In the genomic region with DNA sequence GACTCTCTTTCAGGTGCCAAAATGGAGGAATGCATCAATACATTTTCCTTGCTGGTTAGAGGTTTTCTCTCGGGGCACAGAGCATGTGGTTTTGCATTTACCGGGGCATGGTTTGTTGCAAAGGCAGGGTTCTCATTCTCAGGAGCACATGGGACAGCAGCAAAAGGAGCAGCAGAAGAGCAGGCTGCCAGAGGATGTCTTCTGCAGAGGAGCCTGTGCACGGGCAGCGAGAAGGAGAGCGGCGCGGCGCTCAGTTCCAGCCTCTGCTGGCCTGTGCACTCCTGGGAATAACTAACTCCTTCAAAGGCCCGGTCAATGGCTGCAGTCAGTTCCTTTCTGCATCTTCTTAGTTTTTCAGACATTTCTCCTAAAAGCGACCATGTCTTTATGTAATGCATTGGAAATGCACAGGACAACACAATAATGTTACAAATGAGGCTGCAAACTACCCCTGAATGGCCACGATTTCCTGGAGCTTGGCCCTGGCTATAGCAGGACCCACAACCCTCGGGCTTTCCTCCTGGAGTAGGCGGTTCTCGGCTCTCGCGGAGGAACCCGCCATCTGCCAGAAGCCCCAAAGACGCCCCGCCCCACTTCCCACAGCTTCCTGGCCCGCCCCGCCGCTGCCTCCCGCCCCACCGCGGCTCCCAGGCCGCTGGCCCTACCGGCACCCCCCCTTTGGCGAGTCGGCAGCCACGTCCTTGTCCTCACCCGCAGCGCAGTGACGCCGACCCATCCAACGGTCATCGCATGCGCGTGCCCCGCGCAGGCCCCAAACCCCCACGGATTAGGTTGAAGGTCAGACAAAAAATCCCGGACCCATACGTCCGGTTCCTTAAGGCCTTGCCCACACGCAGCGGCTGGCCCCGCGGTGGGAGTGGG, we compare ENCODE assay signal across 8 cellular contexts. TPM values are rescaled to one million over a fixed set of nuclear protein-coding genes. Genes with fewer than 3 reads are reported as not detected.
DNase-seq lines count a peak whose midpoint lies in the region; ATAC-seq and TF ChIP-seq lines count a peak whose summit lies in the region.

Gene C3orf62, minus strand, starts transcription at position 758 of the 882 bp plus-strand sequence. Its CDS starts 360 bp downstream, at position 398.

- DNase-seq in DMS 273 treated with DMSO at 0.1 percent for 48 hours (lab: John Stamatoyannopoulos, UW) (peak; percentile 52), amniotic epithelial cell (ENCODE audit: low read depth) (peak; percentile 77), left ventricle myocardium superior (peak; percentile 96), progenitor cell of endocrine pancreas (ENCODE audit: low spot score, unreplicated experiment) (peak; percentile 12), transverse colon (peak; percentile 92), KBM-7 (no peak)

- peak within 1 kb of the TSS; percentile 88 to 93 (median 92) for H3K27ac ChIP-seq in transverse colon

- peak within 1 kb of the TSS; percentile 64 for H3K4me3 Mint-ChIP-seq in progenitor cell of endocrine pancreas (ENCODE audit: low read depth)

- H3K27ac Mint-ChIP-seq in progenitor cell of endocrine pancreas: peak within 1 kb of the TSS; percentile 77

- H3K4me1 Mint-ChIP-seq in progenitor cell of endocrine pancreas (ENCODE audit: low read depth): no peaks in the 10 kb centered on the region

- peaks cover 0 to 43% (median 27%) of the 10 kb centered on the region in 4 donors for H3K4me1 ChIP-seq in transverse colon

- peak; percentile 52 for TF ChIP-seq POLR2A in transverse colon (IDR thresholded peaks at IDR 0.05)

- peaks cover 0 to 6% (median 3%) of the 10 kb centered on the region in 4 donors for H3K36me3 ChIP-seq in transverse colon

- TF ChIP-seq CTCF in progenitor cell of endocrine pancreas (IDR thresholded peaks at IDR 0.05; ENCODE audit: unreplicated experiment) (no peak), transverse colon (IDR thresholded peaks at IDR 0.05) (no peak)

- in situ Hi-C loops in transverse colon (cut with MboI; ENCODE audit: low pct_ligation_motif_present in 1 of 4, low pct_unique_long_range_greater_than_20kb in 1 of 4, low sequenced_read_pairs in 3 of 4): no loop called here
- in situ Hi-C loops in KBM-7 (cut with MboI; ENCODE audit: low pct_unique_long_range_greater_than_20kb, low sequenced_read_pairs): no loop called here

- peak; percentile 67 for ATAC-seq in HG02588 (IDR thresholded peaks at IDR 0.05; ENCODE audit: unreplicated experiment)
- ATAC-seq in left ventricle myocardium superior: peak; percentile 96

- peaks cover 20% of the 10 kb centered on the region for H3K36me3 Mint-ChIP-seq in progenitor cell of endocrine pancreas (ENCODE audit: insufficient read depth)

- H3K27me3 ChIP-seq in transverse colon: no peaks in the 10 kb centered on the region

- no peaks in the 10 kb centered on the region for H3K9me3 ChIP-seq in transverse colon

- no peaks in the 10 kb centered on the region for H3K9me3 Mint-ChIP-seq in progenitor cell of endocrine pancreas (ENCODE audit: low read depth)

- 13 to 34% methylated on average over 9 to 28 of the region's 48 CpGs for WGBS in transverse colon (ENCODE audit: low coverage in 1 of 2), 2 donors

- peak within 1 kb of the TSS; percentile 39 to 51 (median 46) for H3K4me3 ChIP-seq in transverse colon

- intact Hi-C loops in T-helper 1 cell treated with Interleukin-12 subunit alpha and Interleukin-12 subunit beta and Interleukin-4 antibody, amounts not matched to agents 30 ng/mL and 1 ng/mL, for 36 hours (cut with micrococcal nuclease): loop anchor here (2.0 kb wide), 2 partner anchors 106 to 182 kb away; partner anchors contain the start of genes KLHDC8B and QRICH1
- intact Hi-C loops in left ventricle myocardium superior (cut with micrococcal nuclease) (loop anchor here (10.0 kb wide), 1 partner anchor 102 kb away; the partner anchor contains the start of gene KLHDC8B), transverse colon (cut with DNase I; ENCODE audit: low total_unique reads) (loop anchor here (5.0 kb wide), 1 partner anchor 104 kb away; the partner anchor contains the start of gene KLHDC8B)

- TF ChIP-seq EP300 in transverse colon (IDR thresholded peaks at IDR 0.05; ENCODE audit: low read depth): no peak

- no peaks in the 10 kb centered on the region for H3K27me3 Mint-ChIP-seq in progenitor cell of endocrine pancreas

RNA-seq across cellular contexts. Expression of gene C3orf62, which starts in this region (rescaled TPM):
- total RNA-seq in T-helper 1 cell treated with Interleukin-12 subunit alpha and Interleukin-12 subunit beta and Interleukin-4 antibody, amounts not matched to agents 30 ng/mL and 1 ng/mL, for 36 hours: 14.7 and 16.7 TPM in 2 replicates
- 3.0 TPM for total RNA-seq in left ventricle myocardium superior
- total RNA-seq in progenitor cell of endocrine pancreas: 14.8 and 15.1 TPM in 2 replicates
- 10 to 100 TPM in 1 of 4 donors, 1 to 10 TPM in 3; 2.4 to 13.5 (median 5.3) TPM for total RNA-seq in transverse colon
